In the genomic region with DNA sequence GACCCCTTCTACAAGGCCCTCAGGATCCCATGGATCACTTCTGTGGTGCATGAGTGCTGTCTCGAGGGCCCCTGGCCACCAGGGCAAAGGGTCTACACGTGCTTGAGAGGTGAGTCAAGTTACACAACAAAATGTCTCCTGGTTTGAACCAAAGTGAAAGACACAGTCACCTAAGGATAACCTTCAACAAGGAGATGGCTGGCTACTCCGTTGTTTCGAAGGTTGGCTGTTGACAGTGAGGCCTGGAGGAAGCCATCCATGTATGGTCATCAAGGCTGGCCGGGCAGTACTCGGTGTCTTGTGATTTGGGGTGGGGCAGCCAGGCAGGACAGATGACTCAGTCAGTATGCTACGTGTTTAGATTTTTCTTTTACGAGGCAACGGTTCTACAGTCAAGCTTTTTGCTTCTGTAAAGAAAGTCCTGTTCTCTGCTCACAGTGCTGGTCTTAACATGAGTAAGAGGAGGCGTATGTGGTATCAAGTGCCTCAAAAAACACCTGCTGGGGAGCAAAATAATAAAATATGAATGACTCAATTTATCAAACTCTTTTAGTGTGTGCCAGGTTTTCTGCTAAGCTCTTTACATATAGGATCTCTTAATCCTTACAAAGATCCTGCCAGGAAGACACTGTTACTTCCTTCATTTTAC, we compare ENCODE assay signal across 10 cellular contexts. TPM values are rescaled to one million over a fixed set of nuclear protein-coding genes. Genes with fewer than 3 reads are reported as not detected.
DNase-seq lines count a peak whose midpoint lies in the region; ATAC-seq lines count a peak whose summit lies in the region.
"Had no signal": no experiment of that assay in that cellular context is flagged by ENCODE, and none has a peak within 500 bp of the region (broad histone marks: within the 10 kb centered on the region; RNA-seq: fewer than 3 reads in every experiment).

No MANE protein-coding gene starts in this region.

- no peaks in the 10 kb centered on the region for H3K36me3 ChIP-seq in mesendoderm (ENCODE audit: control insufficient read depth, insufficient read depth, low read length)

- no peak overlapping the region for H2AK5ac ChIP-seq in mesendoderm (ENCODE audit: low read length)

- H2BK5ac ChIP-seq in mesendoderm (ENCODE audit: low read length), result no peak overlapping the region

- H3K4me2 ChIP-seq in mesendoderm (ENCODE audit: low read length), result no peak overlapping the region

- H3K9ac ChIP-seq in mesendoderm (ENCODE audit: low read length), result no peak overlapping the region

- H3K79me2 ChIP-seq in mesendoderm (ENCODE audit: control insufficient read depth, insufficient read depth, low read length), result no peaks in the 10 kb centered on the region

- H3K27ac ChIP-seq in mesendoderm (ENCODE audit: low read depth, low read length), result no peak overlapping the region

- H3K23ac ChIP-seq in mesendoderm (ENCODE audit: low read length), result no peak overlapping the region

- H3K4ac ChIP-seq in mesendoderm (ENCODE audit: low read depth, low read length), result no peak overlapping the region

- no peak overlapping the region for H4K8ac ChIP-seq in mesendoderm (ENCODE audit: low read depth, low read length)

- no peak for ATAC-seq in GM19463 (IDR thresholded peaks at IDR 0.05; ENCODE audit: unreplicated experiment)

- H3K79me1 ChIP-seq in mesendoderm (ENCODE audit: low read length), result no peaks in the 10 kb centered on the region

- H3K4me3 Mint-ChIP-seq in activated naive CD8-positive, alpha-beta T cell treated with anti-CD3 and anti-CD28 coated beads for 36 hours, result no peak overlapping the region
- H3K4me3 Mint-ChIP-seq: activated naive CD4-positive, alpha-beta T cell treated with anti-CD3 and anti-CD28 coated beads for 36 hours had no signal

- no CpG with 5 or more reads among the region's 10 CpGs for WGBS in mesendoderm (ENCODE audit: extremely low coverage, insufficient coverage, low lambda C conversion rate)

- no peak overlapping the region for H3K4me3 ChIP-seq in mesendoderm (ENCODE audit: low read length)

- no peak overlapping the region for H2BK120ac ChIP-seq in mesendoderm (ENCODE audit: low read depth, low read length)

- H3K9me3 Mint-ChIP-seq in activated naive CD8-positive, alpha-beta T cell treated with anti-CD3 and anti-CD28 coated beads for 36 hours, result no peaks in the 10 kb centered on the region
- H3K9me3 Mint-ChIP-seq: activated naive CD4-positive, alpha-beta T cell treated with anti-CD3 and anti-CD28 coated beads for 36 hours had no signal

- no peaks in the 10 kb centered on the region for H3K4me1 Mint-ChIP-seq in activated naive CD8-positive, alpha-beta T cell treated with anti-CD3 and anti-CD28 coated beads for 36 hours

- no peak overlapping the region for H3K56ac ChIP-seq in mesendoderm (ENCODE audit: low read length)

- no peaks in the 10 kb centered on the region for H3K27me3 Mint-ChIP-seq in activated naive CD8-positive, alpha-beta T cell treated with anti-CD3 and anti-CD28 coated beads for 36 hours

- no peak overlapping the region for H3K18ac ChIP-seq in mesendoderm (ENCODE audit: low read length)

- no peak overlapping the region for H4K5ac ChIP-seq in mesendoderm (ENCODE audit: low read length)

- no peak overlapping the region for H2BK15ac ChIP-seq in mesendoderm (replicated peaks; ENCODE audit: low read depth)

- DNase-seq in A172 (ENCODE audit: low spot score) (peak; percentile 97), LHCN-M2 (ENCODE audit: low read depth) (peak; percentile 98), dermis blood vessel endothelial cell (peak; percentile 74), mesendoderm (peak; percentile 15), NCI-H1930 (lab: John Stamatoyannopoulos, UW) (no peak), NCI-H446 (lab: John Stamatoyannopoulos, UW) (no peak)
- no peak for DNase-seq in activated naive CD8-positive, alpha-beta T cell treated with anti-CD3 and anti-CD28 coated beads for 36 hours
- DNase-seq: activated naive CD4-positive, alpha-beta T cell treated with anti-CD3 and anti-CD28 coated beads for 36 hours; GOT3 had no signal

- no peak overlapping the region for H3K27ac Mint-ChIP-seq in activated naive CD8-positive, alpha-beta T cell treated with anti-CD3 and anti-CD28 coated beads for 36 hours
- H3K27ac Mint-ChIP-seq: activated naive CD4-positive, alpha-beta T cell treated with anti-CD3 and anti-CD28 coated beads for 36 hours had no signal

- no peaks in the 10 kb centered on the region for H3K4me1 ChIP-seq in mesendoderm (ENCODE audit: control insufficient read depth, low read depth, low read length)

- no peaks in the 10 kb centered on the region for H3K36me3 Mint-ChIP-seq in activated naive CD8-positive, alpha-beta T cell treated with anti-CD3 and anti-CD28 coated beads for 36 hours

- H3K27me3 ChIP-seq in mesendoderm (ENCODE audit: insufficient read depth, low read length, poor library complexity), result no peaks in the 10 kb centered on the region

RNA-seq across cellular contexts. Expression of gene NT5DC3, which starts 18.0 kb away (rescaled TPM):
- total RNA-seq in A172 (2014; rRNA removed; shearing (Covaris generic)), result 12.6 and 12.7 TPM in 2 replicates
- total RNA-seq in LHCN-M2 (2014; rRNA removed) (12.1 and 15.6 TPM in 2 replicates), dermis blood vessel endothelial cell (7.0 TPM in 2 replicates)
- 5.8 TPM for polyA plus RNA-seq in LHCN-M2 (2012)
- 3.4 TPM for polyA plus RNA-seq in mesendoderm (2013, experiment 1 of 2)
- polyA plus RNA-seq in mesendoderm (2013, experiment 2 of 2), result 3.0 TPM
- 1 to 10 TPM; 9.6 TPM for total RNA-seq in activated naive CD8-positive, alpha-beta T cell treated with anti-CD3 and anti-CD28 coated beads for 36 hours

Comparison
In these comparisons a context has a peak if more than half of its experiments do, and no peak if none do; other contexts are left out.
1. DNase-seq: peak in A172 (single experiment), LHCN-M2 (single experiment), dermis blood vessel endothelial cell (single experiment) and mesendoderm (single experiment); none in NCI-H1930 (0 of 2), activated naive CD8-positive, alpha-beta T cell treated with anti-CD3 and anti-CD28 coated beads for 36 hours (single experiment) and NCI-H446 (0 of 2).